In genomic region chr12:23813206-23813605, GRCh38 we compare ENCODE assay signal across 30 cellular contexts.
"Had no signal": no experiment of that assay in that cellular context is flagged by ENCODE, and none has a peak within 500 bp of the region (broad histone marks: within the 10 kb centered on the region; RNA-seq: fewer than 3 reads in every experiment).

No MANE protein-coding gene starts in this region.

- ATAC-seq: effector memory CD8-positive, alpha-beta T cell; esophagus mucosa; heart left ventricle; left lobe of liver; lower lobe of right lung; natural killer cell had no signal

- DNase-seq: activated CD4-positive, alpha-beta memory T cell treated with anti-CD3 and anti-CD28 coated beads, Interleukin-2, amount 10 ng/mL, durations not matched to agents 7 days and 5 days; activated CD4-positive, alpha-beta T cell treated with anti-CD3 and anti-CD28 coated beads for 1 hour; activated CD4-positive, alpha-beta T cell treated with anti-CD3 and anti-CD28 coated beads, Interleukin-2, amount 10 ng/mL, durations not matched to agents 7 days and 5 days; activated CD8-positive, alpha-beta memory T cell treated with anti-CD3 and anti-CD28 coated beads, Interleukin-2, amount 50 U/mL, for 48 hours; activated gamma-delta T cell; activated naive CD4-positive, alpha-beta T cell treated with anti-CD3 and anti-CD28 coated beads, Interleukin-2, amount 10 ng/mL, durations not matched to agents 7 days and 5 days; activated naive CD8-positive, alpha-beta T cell treated with anti-CD3 and anti-CD28 coated beads, Interleukin-2, amount 10 ng/mL, durations not matched to agents 7 days and 5 days; activated T-cell treated with anti-CD3 and anti-CD28 coated beads, Interleukin-2, amount 50 U/mL, for 24 hours; brain microvascular endothelial cell; effector memory CD8-positive, alpha-beta T cell; foreskin fibroblast; heart left ventricle; kidney glomerular epithelial cell; lower lobe of right lung; mesenchymal stem cell; natural killer cell; occipital lobe; stimulated activated CD4-positive, alpha-beta T cell treated with anti-CD3 and anti-CD28 coated beads, Interleukin-15, amount 100 ng/mL, for 24 hours; stimulated activated naive CD4-positive, alpha-beta T cell treated with Interleukin-2 at 50 U/mL for 16 hours; T-helper 9 cell; testis; uterus had no signal

- H3K36me3 Mint-ChIP-seq: activated naive CD4-positive, alpha-beta T cell treated with anti-CD3 and anti-CD28 coated beads, Interleukin-2, amount 10 ng/mL, durations not matched to agents 7 days and 5 days; activated naive CD8-positive, alpha-beta T cell treated with anti-CD3 and anti-CD28 coated beads, Interleukin-2, amount 10 ng/mL, durations not matched to agents 7 days and 5 days; natural killer cell had no signal

- H3K9me3 Mint-ChIP-seq: activated CD4-positive, alpha-beta memory T cell treated with anti-CD3 and anti-CD28 coated beads, Interleukin-2, amount 10 ng/mL, durations not matched to agents 7 days and 5 days; activated CD4-positive, alpha-beta T cell treated with anti-CD3 and anti-CD28 coated beads, Interleukin-2, amount 10 ng/mL, durations not matched to agents 7 days and 5 days; activated naive CD8-positive, alpha-beta T cell treated with anti-CD3 and anti-CD28 coated beads, Interleukin-2, amount 10 ng/mL, durations not matched to agents 7 days and 5 days; activated T-cell treated with anti-CD3 and anti-CD28 coated beads, Interleukin-2, amount 50 U/mL, for 24 hours; neural progenitor cell; type B pancreatic cell had no signal

- H3K4me1 ChIP-seq: heart left ventricle, lower lobe of right lung, parathyroid adenoma, right atrium auricular region, testis, uterus had no signal

- H3K4me1 Mint-ChIP-seq: activated CD4-positive, alpha-beta memory T cell treated with anti-CD3 and anti-CD28 coated beads, Interleukin-2, amount 10 ng/mL, durations not matched to agents 7 days and 5 days; activated CD4-positive, alpha-beta T cell treated with anti-CD3 and anti-CD28 coated beads, Interleukin-2, amount 10 ng/mL, durations not matched to agents 7 days and 5 days; activated naive CD4-positive, alpha-beta T cell treated with anti-CD3 and anti-CD28 coated beads, Interleukin-2, amount 10 ng/mL, durations not matched to agents 7 days and 5 days; activated naive CD8-positive, alpha-beta T cell treated with anti-CD3 and anti-CD28 coated beads, Interleukin-2, amount 10 ng/mL, durations not matched to agents 7 days and 5 days; natural killer cell had no signal

- FAIRE-seq: astrocyte had no signal

- H3K4me3 ChIP-seq: coronary artery, heart left ventricle, lower lobe of right lung, neural progenitor cell, right atrium auricular region, testis, uterus had no signal

- H3K27ac ChIP-seq: brain microvascular endothelial cell, coronary artery, heart left ventricle, lower lobe of right lung, neural progenitor cell, parathyroid adenoma, right atrium auricular region, testis, uterus had no signal

- H3K27ac Mint-ChIP-seq: activated CD4-positive, alpha-beta memory T cell treated with anti-CD3 and anti-CD28 coated beads, Interleukin-2, amount 10 ng/mL, durations not matched to agents 7 days and 5 days; activated CD4-positive, alpha-beta T cell treated with anti-CD3 and anti-CD28 coated beads, Interleukin-2, amount 10 ng/mL, durations not matched to agents 7 days and 5 days; activated naive CD4-positive, alpha-beta T cell treated with anti-CD3 and anti-CD28 coated beads, Interleukin-2, amount 10 ng/mL, durations not matched to agents 7 days and 5 days; activated naive CD8-positive, alpha-beta T cell treated with anti-CD3 and anti-CD28 coated beads, Interleukin-2, amount 10 ng/mL, durations not matched to agents 7 days and 5 days; activated T-cell treated with anti-CD3 and anti-CD28 coated beads, Interleukin-2, amount 50 U/mL, for 24 hours; effector memory CD8-positive, alpha-beta T cell; natural killer cell; neural progenitor cell; type B pancreatic cell had no signal

- H3K27me3 Mint-ChIP-seq: activated CD4-positive, alpha-beta memory T cell treated with anti-CD3 and anti-CD28 coated beads, Interleukin-2, amount 10 ng/mL, durations not matched to agents 7 days and 5 days; activated CD4-positive, alpha-beta T cell treated with anti-CD3 and anti-CD28 coated beads, Interleukin-2, amount 10 ng/mL, durations not matched to agents 7 days and 5 days; activated naive CD4-positive, alpha-beta T cell treated with anti-CD3 and anti-CD28 coated beads, Interleukin-2, amount 10 ng/mL, durations not matched to agents 7 days and 5 days; activated naive CD8-positive, alpha-beta T cell treated with anti-CD3 and anti-CD28 coated beads, Interleukin-2, amount 10 ng/mL, durations not matched to agents 7 days and 5 days; activated T-cell treated with anti-CD3 and anti-CD28 coated beads, Interleukin-2, amount 50 U/mL, for 24 hours; effector memory CD8-positive, alpha-beta T cell; type B pancreatic cell had no signal

- H3K27me3 ChIP-seq: brain microvascular endothelial cell, heart left ventricle, neural progenitor cell, right atrium auricular region, testis, uterus had no signal

- H3K9me3 ChIP-seq: heart left ventricle, lower lobe of right lung, right atrium auricular region, testis, uterus had no signal

- H3K4me3 Mint-ChIP-seq: activated CD4-positive, alpha-beta memory T cell treated with anti-CD3 and anti-CD28 coated beads, Interleukin-2, amount 10 ng/mL, durations not matched to agents 7 days and 5 days; activated CD4-positive, alpha-beta T cell treated with anti-CD3 and anti-CD28 coated beads, Interleukin-2, amount 10 ng/mL, durations not matched to agents 7 days and 5 days; activated naive CD4-positive, alpha-beta T cell treated with anti-CD3 and anti-CD28 coated beads, Interleukin-2, amount 10 ng/mL, durations not matched to agents 7 days and 5 days; activated naive CD8-positive, alpha-beta T cell treated with anti-CD3 and anti-CD28 coated beads, Interleukin-2, amount 10 ng/mL, durations not matched to agents 7 days and 5 days; activated T-cell treated with anti-CD3 and anti-CD28 coated beads, Interleukin-2, amount 50 U/mL, for 24 hours; effector memory CD8-positive, alpha-beta T cell; natural killer cell; neural progenitor cell; type B pancreatic cell had no signal

- H3K36me3 ChIP-seq: brain microvascular endothelial cell, heart left ventricle, lower lobe of right lung, neural progenitor cell, right atrium auricular region, uterus had no signal
